In genomic region chr20:35478804-35479472, GRCh38 we compare ENCODE assay signal across 12 cellular contexts. TPM values are rescaled to one million over a fixed set of nuclear protein-coding genes. Genes with fewer than 3 reads are reported as not detected.
DNase-seq lines count a peak whose midpoint lies in the region; ATAC-seq and TF ChIP-seq lines count a peak whose summit lies in the region.
"Had no signal": no experiment of that assay in that cellular context is flagged by ENCODE, and none has a peak within 500 bp of the region (broad histone marks: within the 10 kb centered on the region; RNA-seq: fewer than 3 reads in every experiment).

No MANE protein-coding gene starts in this region.

- ATAC-seq in gastrocnemius medialis (no peak), HG02571 (IDR thresholded peaks at IDR 0.05; ENCODE audit: unreplicated experiment) (no peak)

- DNase-seq in stimulated activated CD4-positive, alpha-beta T cell treated with anti-CD3 and anti-CD28 coated beads, Interleukin-4, amount 100 ng/mL, for 1 hour, result peak; percentile 14
- no peak for DNase-seq in stimulated activated CD4-positive, alpha-beta T cell treated with anti-CD3 and anti-CD28 coated beads, Interleukin-1b, Interleukin-23, amount 100 ng/mL, for 48 hours
- DNase-seq in SJCRH30 (peak; percentile 53 to 56), fibroblast of the aortic adventitia (ENCODE audit: low read depth) (no peak), transverse colon (peak; percentile 24), GOT3 (lab: John Stamatoyannopoulos, UW) (no peak), gastrocnemius medialis (no peak)
- DNase-seq: IMR-90 had no signal

- peaks cover 4% of the 10 kb centered on the region; the same call in 1 of the 2 replicates for H3K9me3 ChIP-seq in SJCRH30 (replicated peaks)
- no peaks in the 10 kb centered on the region for H3K9me3 ChIP-seq in transverse colon
- no peaks in the 10 kb centered on the region for H3K9me3 ChIP-seq in gastrocnemius medialis

- intact Hi-C loops in transverse colon (cut with DNase I; ENCODE audit: low total_unique reads) (no loop called here), gastrocnemius medialis (cut with DNase I; ENCODE audit: low total_unique reads) (no loop called here)

- H3K27ac ChIP-seq in SJCRH30 (no peak overlapping the region), transverse colon (no peak overlapping the region), gastrocnemius medialis (no peak overlapping the region)

- H3K4me3 ChIP-seq in SJCRH30, result no peak overlapping the region
- no peak overlapping the region for H3K4me3 ChIP-seq in fibroblast of the aortic adventitia (ENCODE audit: low read depth, low read length)
- H3K4me3 ChIP-seq in transverse colon, result no peak overlapping the region
- no peak overlapping the region for H3K4me3 ChIP-seq in gastrocnemius medialis

- TF ChIP-seq POLR2A in transverse colon (IDR thresholded peaks at IDR 0.05) (no peak), gastrocnemius medialis (IDR thresholded peaks at IDR 0.05) (no peak)

- in situ Hi-C loops in transverse colon (cut with MboI; ENCODE audit: low pct_ligation_motif_present in 1 of 4, low pct_unique_long_range_greater_than_20kb in 1 of 4, low sequenced_read_pairs in 3 of 4) (loop anchor here in 1 of 4 donors (25.0 kb wide), 1 partner anchor 408 kb away; no protein-coding TSS in a partner anchor), gastrocnemius medialis (cut with MboI; ENCODE audit: low sequenced_read_pairs in 4 of 4) (no loop called here)

- TF ChIP-seq CTCF in fibroblast of the aortic adventitia (IDR thresholded peaks at IDR 0.05; ENCODE audit: insufficient read depth, low read length), result peak; percentile 3
- TF ChIP-seq CTCF in transverse colon (IDR thresholded peaks at IDR 0.05), result no peak
- TF ChIP-seq CTCF in gastrocnemius medialis (IDR thresholded peaks at IDR 0.05 in 4 of 5, conservative IDR thresholded peaks at IDR 0.05 in 1 of 5), result no peak

- 88 to 89% methylated on average over 5 to 16 of the region's 16 CpGs for WGBS in transverse colon (ENCODE audit: low coverage in 1 of 2), 2 donors

- H3K4me1 ChIP-seq in SJCRH30, result no peaks in the 10 kb centered on the region
- H3K4me1 ChIP-seq in transverse colon, result no peaks in the 10 kb centered on the region
- no peaks in the 10 kb centered on the region for H3K4me1 ChIP-seq in gastrocnemius medialis

- H3K27me3 ChIP-seq in SJCRH30 (no peaks in the 10 kb centered on the region), transverse colon (no peaks in the 10 kb centered on the region), gastrocnemius medialis (no peaks in the 10 kb centered on the region)

- no peak for TF ChIP-seq EP300 in transverse colon (IDR thresholded peaks at IDR 0.05; ENCODE audit: low read depth)

- H3K36me3 ChIP-seq in SJCRH30, result peaks cover 61% of the 10 kb centered on the region
- peaks cover 0 to 50% (median 25%) of the 10 kb centered on the region in 4 donors for H3K36me3 ChIP-seq in transverse colon
- H3K36me3 ChIP-seq in gastrocnemius medialis, result peaks cover 0 to 85% of the 10 kb centered on the region in 2 donors

RNA-seq across cellular contexts. Expression of gene CEP250, which starts 23.5 kb away (rescaled TPM):
- 37.3 and 39.9 TPM in 2 replicates for total RNA-seq in SJCRH30 (2014; rRNA removed; shearing (Covaris generic))
- total RNA-seq in fibroblast of the aortic adventitia (ENCODE audit: low replicate concordance) (22.0 and 66.7 TPM in 2 replicates), transverse colon (10 to 100 TPM; 22.8 to 38.6 (median 28.7) TPM), gastrocnemius medialis (10 to 100 TPM; 10.9 to 13.9 (median 12.8) TPM)

RNA-seq across cellular contexts. Expression of gene GDF5, which starts 40.9 kb away (rescaled TPM):
- total RNA-seq in SJCRH30 (2014; rRNA removed; shearing (Covaris generic)), result not detected in 2 replicates
- total RNA-seq in fibroblast of the aortic adventitia (ENCODE audit: low replicate concordance), result 4.8 and 27.6 TPM in 2 replicates
- 1 to 10 TPM in 1 of 4 donors, under 1 TPM in 2, not detected in 1; 0.32 to 2.2 (median 0.40) TPM for total RNA-seq in transverse colon
- not detected for total RNA-seq in gastrocnemius medialis

RNA-seq across cellular contexts. Expression of gene C20orf173, which starts 50.5 kb away (rescaled TPM):
- total RNA-seq in SJCRH30 (2014; rRNA removed; shearing (Covaris generic)), result not detected in 2 replicates
- not detected in 2 replicates for total RNA-seq in fibroblast of the aortic adventitia (ENCODE audit: low replicate concordance)
- not detected for total RNA-seq in transverse colon
- total RNA-seq in gastrocnemius medialis, result not detected
- total RNA-seq: cerebellum, IMR-90, posterior vena cava, RPMI7951 had no signal

Comparison
In these comparisons a context has a peak if more than half of its experiments do, and no peak if none do; other contexts are left out.
1. DNase-seq: peak in stimulated activated CD4-positive, alpha-beta T cell treated with anti-CD3 and anti-CD28 coated beads, Interleukin-4, amount 100 ng/mL, for 1 hour (single experiment), SJCRH30 (2 of 2) and transverse colon (single experiment); none in stimulated activated CD4-positive, alpha-beta T cell treated with anti-CD3 and anti-CD28 coated beads, Interleukin-1b, Interleukin-23, amount 100 ng/mL, for 48 hours (single experiment), fibroblast of the aortic adventitia (single experiment), GOT3 (single experiment) and gastrocnemius medialis (0 of 2).